Comparison of ENCODE assay signal across 13 cellular contexts in the genomic region with DNA sequence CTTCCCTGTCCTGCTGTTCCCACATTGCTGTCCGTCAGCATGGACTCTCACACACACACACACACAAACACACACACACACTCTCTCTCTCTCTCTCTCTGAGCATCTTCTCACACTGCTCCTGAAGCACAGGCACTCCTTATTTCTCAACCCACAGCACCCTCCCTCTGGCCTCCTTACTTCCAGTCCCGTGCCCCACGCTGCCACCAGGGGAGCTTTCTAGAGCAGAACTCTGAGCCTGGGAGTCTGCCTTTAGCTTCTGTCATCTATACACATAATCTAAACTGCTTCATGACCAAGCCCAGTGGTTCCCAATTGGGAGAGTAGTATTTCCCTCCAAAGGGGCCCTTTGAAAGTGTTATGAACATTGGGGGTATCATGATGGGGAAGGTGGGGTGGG. TPM values are rescaled to one million over a fixed set of nuclear protein-coding genes. Genes with fewer than 3 reads are reported as not detected.
DNase-seq lines count a peak whose midpoint lies in the region; ATAC-seq and TF ChIP-seq lines count a peak whose summit lies in the region.
"Had no signal": no experiment of that assay in that cellular context is flagged by ENCODE, and none has a peak within 500 bp of the region (broad histone marks: within the 10 kb centered on the region; RNA-seq: fewer than 3 reads in every experiment).

No MANE protein-coding gene starts in this region.

- H3K9me3 Mint-ChIP-seq in stimulated activated naive CD8-positive, alpha-beta T cell treated with anti-CD3 and anti-CD28 coated beads, Interleukin-15, Interleukin-2, amounts not matched to agents 100 ng/mL and 50 ng/mL, for 24 hours, result no peaks in the 10 kb centered on the region

- H3K27me3 Mint-ChIP-seq in stimulated activated naive CD8-positive, alpha-beta T cell treated with anti-CD3 and anti-CD28 coated beads, Interleukin-15, Interleukin-2, amounts not matched to agents 100 ng/mL and 50 ng/mL, for 24 hours, result no peaks in the 10 kb centered on the region
- H3K27me3 Mint-ChIP-seq: brain had no signal

- ATAC-seq in Right ventricle myocardium inferior, result peak; percentile 14
- no peak for ATAC-seq in left cardiac atrium
- no peak for ATAC-seq in GM19455 (IDR thresholded peaks at IDR 0.05; ENCODE audit: unreplicated experiment)

- TF ChIP-seq CTCF in fibroblast of the aortic adventitia (IDR thresholded peaks at IDR 0.05; ENCODE audit: insufficient read depth, low read length), result peak; percentile 0
- TF ChIP-seq CTCF in GM10266 (IDR thresholded peaks at IDR 0.05; ENCODE audit: control insufficient read depth, insufficient read depth, low read depth, missing control alignments), result no peak

- H3K36me3 Mint-ChIP-seq in stimulated activated naive CD8-positive, alpha-beta T cell treated with anti-CD3 and anti-CD28 coated beads, Interleukin-15, Interleukin-2, amounts not matched to agents 100 ng/mL and 50 ng/mL, for 24 hours (ENCODE audit: low read depth), result peaks cover 43% of the 10 kb centered on the region

- peaks cover 95% of the 10 kb centered on the region for H3K4me1 Mint-ChIP-seq in stimulated activated naive CD8-positive, alpha-beta T cell treated with anti-CD3 and anti-CD28 coated beads, Interleukin-15, Interleukin-2, amounts not matched to agents 100 ng/mL and 50 ng/mL, for 24 hours (ENCODE audit: low read depth)

- DNase-seq in Right ventricle myocardium inferior (ENCODE audit: missing footprints), result no peak
- DNase-seq in left cardiac atrium, result no peak
- DNase-seq in activated CD4-positive, alpha-beta T cell treated with anti-CD3 and anti-CD28 coated beads, Interleukin-2, amount 50 U/mL, for 4 hours, result peak; percentile 22 to 33
- no peak for DNase-seq in fibroblast of the aortic adventitia (ENCODE audit: low read depth)
- no peak for DNase-seq in middle frontal gyrus (ENCODE audit: extremely low spot score, low spot score)
- no peak for DNase-seq in GM10266 (ENCODE audit: extremely low spot score)
- DNase-seq: NCI-H1930, Peyer's patch, upper lobe of left lung had no signal

- intact Hi-C loops in Right ventricle myocardium inferior (cut with DNase I) (no loop called here), left cardiac atrium (cut with DNase I) (no loop called here)

- peak overlapping the region; percentile 99 for H3K27ac Mint-ChIP-seq in stimulated activated naive CD8-positive, alpha-beta T cell treated with anti-CD3 and anti-CD28 coated beads, Interleukin-15, Interleukin-2, amounts not matched to agents 100 ng/mL and 50 ng/mL, for 24 hours

- peak overlapping the region; percentile 6 for H3K4me3 Mint-ChIP-seq in stimulated activated naive CD8-positive, alpha-beta T cell treated with anti-CD3 and anti-CD28 coated beads, Interleukin-15, Interleukin-2, amounts not matched to agents 100 ng/mL and 50 ng/mL, for 24 hours
- H3K4me3 Mint-ChIP-seq: brain had no signal

- no peak overlapping the region for H3K4me3 ChIP-seq in fibroblast of the aortic adventitia (ENCODE audit: low read depth, low read length)
- H3K4me3 ChIP-seq: BLaER1 treated with 17β-estradiol and CSF1 and Interleukin-3, amounts not matched to agents 10 nM and 100 nM; Peyer's patch; upper lobe of left lung had no signal

RNA-seq across cellular contexts. Expression of a gene that starts 29.1 kb away (rescaled TPM):
- total RNA-seq in Right ventricle myocardium inferior (54.9 TPM), left cardiac atrium (10 to 100 TPM; 33.2 to 36.9 TPM), fibroblast of the aortic adventitia (ENCODE audit: low replicate concordance) (29.9 and 36.3 TPM in 2 replicates)

Comparison
In these comparisons a context has a peak if more than half of its experiments do, and no peak if none do; other contexts are left out.
1. DNase-seq: peak in activated CD4-positive, alpha-beta T cell treated with anti-CD3 and anti-CD28 coated beads, Interleukin-2, amount 50 U/mL, for 4 hours (2 of 2); none in Right ventricle myocardium inferior (single experiment), left cardiac atrium (single experiment), fibroblast of the aortic adventitia (single experiment), middle frontal gyrus (single experiment) and GM10266 (single experiment).